ENCODE assay signal across 1 cellular context in the genomic region with DNA sequence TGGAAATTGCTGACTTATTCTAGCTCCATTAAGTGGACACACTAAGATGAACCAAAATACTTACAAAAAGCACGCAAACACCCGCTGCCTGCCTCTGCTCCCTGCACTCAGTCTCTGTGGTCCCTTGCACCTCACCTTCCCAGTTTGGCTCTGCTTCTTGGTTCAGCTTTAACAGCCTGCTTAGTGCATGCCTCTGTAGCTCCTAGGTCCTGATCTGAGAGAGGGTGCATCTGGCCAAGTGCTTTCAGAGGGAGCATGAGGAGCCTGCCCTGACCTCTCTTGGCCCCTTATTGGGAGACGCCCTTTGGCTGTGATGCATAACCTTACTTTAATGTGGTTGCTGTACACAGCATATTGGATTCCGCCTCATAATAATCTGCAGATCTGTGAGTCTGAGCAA.
TF ChIP-seq lines count a peak whose summit lies in the region.

No MANE protein-coding gene starts in this region.

TF ChIP-seq in IMR-90, 13 proteins besides CTCF, POLR2A, EP300 and RAD21 (continued from another document):
- TF ChIP-seq RFX5 (IDR thresholded peaks at IDR 0.05; ENCODE audit: low read depth, low read length): no peak
- TF ChIP-seq FOS (IDR thresholded peaks at IDR 0.05; ENCODE audit: low read depth, low read length): no peak
- TF ChIP-seq, protein P1, sequence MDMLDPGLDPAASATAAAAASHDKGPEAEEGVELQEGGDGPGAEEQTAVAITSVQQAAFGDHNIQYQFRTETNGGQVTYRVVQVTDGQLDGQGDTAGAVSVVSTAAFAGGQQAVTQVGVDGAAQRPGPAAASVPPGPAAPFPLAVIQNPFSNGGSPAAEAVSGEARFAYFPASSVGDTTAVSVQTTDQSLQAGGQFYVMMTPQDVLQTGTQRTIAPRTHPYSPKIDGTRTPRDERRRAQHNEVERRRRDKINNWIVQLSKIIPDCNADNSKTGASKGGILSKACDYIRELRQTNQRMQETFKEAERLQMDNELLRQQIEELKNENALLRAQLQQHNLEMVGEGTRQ (IDR thresholded peaks at IDR 0.05; ENCODE audit: low read depth, low read length): no peak
- TF ChIP-seq MXI1 (IDR thresholded peaks at IDR 0.05; ENCODE audit: borderline replicate concordance, low read depth, low read length): no peak
- TF ChIP-seq NFE2L2 (IDR thresholded peaks at IDR 0.05; ENCODE audit: low read depth, low read length): no peak
- TF ChIP-seq MAZ (IDR thresholded peaks at IDR 0.05; ENCODE audit: borderline replicate concordance, low read depth, low read length): no peak
- TF ChIP-seq MAFK (IDR thresholded peaks at IDR 0.05; ENCODE audit: low read depth, low read length): no peak
- TF ChIP-seq, protein P2, sequence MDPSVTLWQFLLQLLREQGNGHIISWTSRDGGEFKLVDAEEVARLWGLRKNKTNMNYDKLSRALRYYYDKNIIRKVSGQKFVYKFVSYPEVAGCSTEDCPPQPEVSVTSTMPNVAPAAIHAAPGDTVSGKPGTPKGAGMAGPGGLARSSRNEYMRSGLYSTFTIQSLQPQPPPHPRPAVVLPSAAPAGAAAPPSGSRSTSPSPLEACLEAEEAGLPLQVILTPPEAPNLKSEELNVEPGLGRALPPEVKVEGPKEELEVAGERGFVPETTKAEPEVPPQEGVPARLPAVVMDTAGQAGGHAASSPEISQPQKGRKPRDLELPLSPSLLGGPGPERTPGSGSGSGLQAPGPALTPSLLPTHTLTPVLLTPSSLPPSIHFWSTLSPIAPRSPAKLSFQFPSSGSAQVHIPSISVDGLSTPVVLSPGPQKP (IDR thresholded peaks at IDR 0.05; ENCODE audit: borderline replicate concordance, low read depth, low read length): no peak
- no peak for TF ChIP-seq RCOR1 (IDR thresholded peaks at IDR 0.05; ENCODE audit: insufficient replicate concordance, low read length)
